In genomic region chr3:24336101-24336500, GRCh38 we compare ENCODE assay signal across 19 cellular contexts.
"Had no signal": no experiment of that assay in that cellular context is flagged by ENCODE, and none has a peak within 500 bp of the region (broad histone marks: within the 10 kb centered on the region; RNA-seq: fewer than 3 reads in every experiment).

No MANE protein-coding gene starts in this region.

- H3K36me3 ChIP-seq: esophagus squamous epithelium had no signal

- H3K9me3 ChIP-seq: esophagus squamous epithelium, psoas muscle, sigmoid colon, spleen, tibial artery had no signal

- DNase-seq: activated CD4-positive, alpha-beta T cell treated with anti-CD3 and anti-CD28 coated beads, Interleukin-2, amount 10 ng/mL, durations not matched to agents 7 days and 5 days; activated CD8-positive, alpha-beta T cell treated with anti-CD3 and anti-CD28 coated beads, Interleukin-2, amount 10 ng/mL, durations not matched to agents 7 days and 5 days; activated naive CD4-positive, alpha-beta T cell treated with Interleukin-2 at 50 U/mL for 16 hours; activated naive CD8-positive, alpha-beta T cell treated with anti-CD3 and anti-CD28 coated beads, Interleukin-2, amount 10 ng/mL, durations not matched to agents 7 days and 5 days; activated T-cell treated with anti-CD3 and anti-CD28 coated beads, Interleukin-2, amount 50 U/mL, for 24 hours; cerebellar nuclear complex; effector memory CD4-positive, alpha-beta T cell; esophagus squamous epithelium; kidney; mammary epithelial cell; psoas muscle; sigmoid colon; spleen; stimulated activated CD4-positive, alpha-beta T cell treated with anti-CD3 and anti-CD28 coated beads, Interleukin-4, amount 100 ng/mL, for 4 hours; T-cell; tibial artery had no signal

- ATAC-seq: activated CD8-positive, alpha-beta T cell treated with anti-CD3 and anti-CD28 coated beads, Interleukin-2, amount 10 ng/mL, durations not matched to agents 7 days and 5 days; left lobe of liver; psoas muscle; SK-N-SH treated with all-trans-retinoic acid at 6 μM for 48 hours; stimulated activated memory B cell treated with anti-CD40 and anti-IgM and Interleukin-4, amounts not matched to agents 10 μg/mL and 1 μg/mL and 100 μg/mL, for 72 hours; T-cell had no signal

- FAIRE-seq: kidney had no signal

- H3K27me3 ChIP-seq: esophagus squamous epithelium, sigmoid colon, spleen, tibial artery had no signal

- H3K4me3 ChIP-seq: esophagus squamous epithelium, psoas muscle, sigmoid colon, spleen, tibial artery had no signal

- H3K4me1 ChIP-seq: esophagus squamous epithelium had no signal

- H3K27ac ChIP-seq: esophagus squamous epithelium, psoas muscle, sigmoid colon, spleen had no signal
